In the genomic region with DNA sequence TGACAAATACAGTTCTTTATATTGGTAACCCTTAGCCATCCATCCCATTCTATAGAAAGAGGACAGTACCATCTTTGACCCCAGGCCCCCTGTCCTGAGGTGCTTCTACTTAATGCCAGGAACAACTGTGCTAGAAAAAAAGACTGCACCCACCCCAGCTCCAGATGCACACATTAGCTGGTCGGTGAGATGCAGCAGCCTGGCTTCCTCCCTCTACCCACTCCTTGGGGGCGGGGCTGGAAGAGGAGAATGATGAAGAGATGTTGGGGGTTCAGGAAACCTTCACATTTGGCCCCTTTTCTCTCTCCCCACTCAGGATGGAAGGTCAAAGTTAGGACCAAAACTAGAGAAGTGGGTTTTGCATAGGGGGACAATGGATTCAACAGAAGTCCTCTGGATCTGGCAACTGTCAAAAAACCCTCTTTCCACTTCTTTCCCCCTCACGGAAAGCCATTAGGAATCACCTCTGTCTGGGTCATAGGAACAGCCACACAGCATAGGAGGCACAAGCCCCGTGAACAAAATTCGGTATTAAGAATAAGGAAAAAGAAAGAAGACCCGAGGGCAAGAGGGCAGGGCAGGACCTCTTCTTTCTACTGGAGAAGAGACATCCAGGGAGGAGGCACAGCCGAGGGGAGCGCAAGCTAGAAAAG, we compare ENCODE assay signal across 8 cellular contexts. TPM values are rescaled to one million over a fixed set of nuclear protein-coding genes. Genes with fewer than 3 reads are reported as not detected.
DNase-seq lines count a peak whose midpoint lies in the region; ATAC-seq and TF ChIP-seq lines count a peak whose summit lies in the region.

No MANE protein-coding gene starts in this region.

- POLR2A ChIA-PET in PC-9 (lab: Charles Lee; ENCODE audit: unreplicated experiment): no interaction called here

- DNase-seq in PC-9: no peak
- DNase-seq in endothelial cell (ENCODE audit: low spot score): no peak
- no peak for DNase-seq in prostate gland (ENCODE audit: low spot score)
- DNase-seq in amniotic stem cell (lab: John Stamatoyannopoulos, UW): no peak
- DNase-seq in NCI-H446 (lab: John Stamatoyannopoulos, UW): no peak

- H3K36me3 ChIP-seq in PC-9 (ENCODE audit: low read depth) (no peaks in the 10 kb centered on the region), prostate gland (no peaks in the 10 kb centered on the region)

- H3K4me1 ChIP-seq in PC-9 (replicated peaks; ENCODE audit: insufficient read depth) (no peaks in the 10 kb centered on the region), prostate gland (replicated peaks) (no peaks in the 10 kb centered on the region)

- peak overlapping the region; percentile 38 for H3K4me3 ChIP-seq in GM12875 (ENCODE audit: low read depth, low read length)
- H3K4me3 ChIP-seq in PC-9: peak overlapping the region; percentile 35; the same call in 1 of the 2 replicates
- peak overlapping the region; percentile 22 to 34 for H3K4me3 ChIP-seq in prostate gland

- no peaks in the 10 kb centered on the region for H3K9me3 Mint-ChIP-seq in endothelial cell (ENCODE audit: unreplicated experiment)

- peak overlapping the region; percentile 2 for H3K27ac Mint-ChIP-seq in endothelial cell (ENCODE audit: unreplicated experiment)

- no peaks in the 10 kb centered on the region for H3K79me2 ChIP-seq in PC-9 (ENCODE audit: low read depth)

- no peaks in the 10 kb centered on the region for H3F3A ChIP-seq in PC-9 (ENCODE audit: insufficient read depth, low read depth)

- 18% methylated on average over 8 of the region's 8 CpGs for WGBS in prostate gland

- H3K9me3 ChIP-seq in PC-9 (ENCODE audit: insufficient read depth, low read depth): no peaks in the 10 kb centered on the region
- H3K9me3 ChIP-seq in prostate gland: no peaks in the 10 kb centered on the region

- H3K27me3 ChIP-seq in PC-9 (ENCODE audit: insufficient read depth, low read depth): peaks cover 20% of the 10 kb centered on the region
- no peaks in the 10 kb centered on the region for H3K27me3 ChIP-seq in prostate gland (replicated peaks; ENCODE audit: insufficient read depth)

- peak overlapping the region; percentile 64 for H3K4me2 ChIP-seq in PC-9

- peaks cover 15% of the 10 kb centered on the region for H3K27me3 Mint-ChIP-seq in endothelial cell (ENCODE audit: unreplicated experiment)

- no peaks in the 10 kb centered on the region for H4K20me1 ChIP-seq in PC-9 (ENCODE audit: insufficient read depth)

- H3K9me2 ChIP-seq in PC-9 (ENCODE audit: insufficient read depth): no peaks in the 10 kb centered on the region

- H3K4me1 Mint-ChIP-seq in endothelial cell (ENCODE audit: unreplicated experiment): peaks cover 15% of the 10 kb centered on the region

- H3K27ac ChIP-seq in PC-9 (no peak overlapping the region), prostate gland (no peak overlapping the region)

- H3K4me3 Mint-ChIP-seq in endothelial cell (ENCODE audit: unreplicated experiment): peak overlapping the region; percentile 85

- TF ChIP-seq POLR2A in prostate gland (IDR thresholded peaks at IDR 0.05): no peak

- TF ChIP-seq CTCF in GM12875 (IDR thresholded peaks at IDR 0.05; ENCODE audit: borderline replicate concordance, insufficient read depth, low read depth, low read length): no peak
- TF ChIP-seq CTCF in PC-9 (conservative IDR thresholded peaks at IDR 0.05): no peak
- no peak for TF ChIP-seq CTCF in endothelial cell (IDR thresholded peaks at IDR 0.05; ENCODE audit: unreplicated experiment)
- no peak for TF ChIP-seq CTCF in prostate gland (IDR thresholded peaks at IDR 0.05)

- CTCF ChIA-PET in PC-9 (lab: Charles Lee): no interaction called here

- ATAC-seq in GM18861 (IDR thresholded peaks at IDR 0.05; ENCODE audit: unreplicated experiment): no peak
- ATAC-seq in GM21737 (IDR thresholded peaks at IDR 0.05; ENCODE audit: unreplicated experiment): no peak

- H3K36me3 Mint-ChIP-seq in endothelial cell (ENCODE audit: low read depth, unreplicated experiment): peaks cover 9% of the 10 kb centered on the region

- 0 out of 2 replicates have a peak overlapping the region, but pooled peaks have one; percentile 48 for H2AFZ ChIP-seq in PC-9

- BruUV-seq in PC-9 (replicated peaks; lab: Mats Ljungman, UMichigan): TSS peak; percentile 57

- intact Hi-C loops in PC-9 (cut with micrococcal nuclease; ENCODE audit: unreplicated experiment): no loop called here
- intact Hi-C loops in prostate gland (cut with DNase I): no loop called here

RNA-seq across cellular contexts. Expression of a gene that starts 0.8 kb away (rescaled TPM):
- total RNA-seq in PC-9 (2021) (1.1 and 2.1 TPM in 2 replicates), endothelial cell (ENCODE audit: unreplicated experiment) (1.4 TPM), prostate gland (1 to 10 TPM in 1 of 2 donors, under 1 TPM in 1; 0.27 to 6.0 TPM)

RNA-seq across cellular contexts. Expression of a gene that starts 38.8 kb away (rescaled TPM):
- 12.0 and 13.4 TPM in 2 replicates for total RNA-seq in PC-9 (2021)
- 23.4 TPM for total RNA-seq in endothelial cell (ENCODE audit: unreplicated experiment)
- total RNA-seq in prostate gland: 10 to 100 TPM; 51.3 to 58.9 TPM
